In genomic region chr4:176319704-176320339, GRCh38 we compare ENCODE assay signal across 8 cellular contexts. TPM values are rescaled to one million over a fixed set of nuclear protein-coding genes. Genes with fewer than 3 reads are reported as not detected.
DNase-seq lines count a peak whose midpoint lies in the region; ATAC-seq, FAIRE-seq and TF ChIP-seq lines count a peak whose summit lies in the region.

Gene SPCS3 (plus strand): TSS chr4:176319966. CDS start chr4:176320077, 111 bp downstream.

- intact Hi-C loops in Right ventricle myocardium inferior (cut with DNase I), result loop anchor here (2.0 kb wide), 1 partner anchor 125 kb away; the partner anchor contains the start of gene SPATA4
- intact Hi-C loops in pancreas (cut with DNase I), result no loop called here
- intact Hi-C loops in tibial artery (cut with DNase I; ENCODE audit: low total_unique reads), result no loop called here

- peaks cover 0 to 27% (median 20%) of the 10 kb centered on the region in 3 donors for H3K4me1 ChIP-seq in pancreas
- H3K4me1 ChIP-seq in tibial artery, result peaks cover 0 to 43% (median 23%) of the 10 kb centered on the region in 4 donors

- H3K36me3 ChIP-seq in pancreas (no peaks in the 10 kb centered on the region), tibial artery (no peaks in the 10 kb centered on the region)

- H3K27ac ChIP-seq in pancreas (peak within 1 kb of the TSS; percentile 88 to 97 (median 96)), tibial artery (peak within 1 kb of the TSS; percentile 93 to 95)

- ATAC-seq in HG02759 (IDR thresholded peaks at IDR 0.05; ENCODE audit: unreplicated experiment) (peak; percentile 92), Right ventricle myocardium inferior (peak; percentile 99), pancreas (peak; percentile 94 to 98 (median 96))

- H3K27me3 ChIP-seq in pancreas (no peaks in the 10 kb centered on the region), tibial artery (no peaks in the 10 kb centered on the region)

- H3K9me3 ChIP-seq in pancreas, result peaks cover 0 to 4% (median 0%) of the 10 kb centered on the region in 4 donors
- no peaks in the 10 kb centered on the region for H3K9me3 ChIP-seq in tibial artery

- peak; percentile 74 for DNase-seq in GM12864 (ENCODE audit: low read depth)
- DNase-seq in NCI-H1417 (lab: John Stamatoyannopoulos, UW), result peak; percentile 92 to 97 (median 97)
- peak; percentile 67 to 82 for DNase-seq in SW 1271 (lab: John Stamatoyannopoulos, UW)
- peak; percentile 84 for DNase-seq in activated naive CD8-positive, alpha-beta T cell treated with anti-CD3 and anti-CD28 coated beads, Interleukin-2, amount 50 U/mL, for 16 hours (ENCODE audit: low read depth, low spot score)
- peak; percentile 99 for DNase-seq in Right ventricle myocardium inferior (ENCODE audit: missing footprints)
- DNase-seq in pancreas, result peak; percentile 94 to 97 (median 96)
- DNase-seq in tibial artery, result peak; percentile 96 to 98

- 0% methylated on average over 72 to 94 of the region's 94 CpGs for WGBS in pancreas, 2 donors

- H3K4me3 ChIP-seq in GM12864 (ENCODE audit: low read depth, low read length) (peak within 1 kb of the TSS; percentile 83), pancreas (peak within 1 kb of the TSS; percentile 90 to 100 (median 96)), tibial artery (peak within 1 kb of the TSS; percentile 89 to 94)

- peak; percentile 60 for FAIRE-seq in pancreas (lab: Jason Lieb, UNC)

- TF ChIP-seq CTCF in GM12864 (IDR thresholded peaks at IDR 0.05; ENCODE audit: low read depth, low read length, missing control alignments) (no peak), pancreas (IDR thresholded peaks at IDR 0.05) (no peak), tibial artery (IDR thresholded peaks at IDR 0.05) (no peak)

RNA-seq across cellular contexts. Expression of gene SPCS3, which starts in this region (rescaled TPM):
- 87.9 TPM for total RNA-seq in Right ventricle myocardium inferior
- total RNA-seq in pancreas, result 100 to 1,000 TPM in 5 of 6 donors, 10 to 100 TPM in 1; 97.9 to 166 (median 144) TPM
- polyA plus RNA-seq in pancreas, result 10 to 100 TPM; 24.2 to 31.3 TPM

Comparison
In these comparisons a context has a peak if more than half of its experiments do, and no peak if none do; other contexts are left out.
1. Peak in every context shown above with its lines: DNase-seq, ATAC-seq, H3K4me3 ChIP-seq and H3K27ac ChIP-seq.